9 cellular contexts compared by ENCODE assay signal in the genomic region with DNA sequence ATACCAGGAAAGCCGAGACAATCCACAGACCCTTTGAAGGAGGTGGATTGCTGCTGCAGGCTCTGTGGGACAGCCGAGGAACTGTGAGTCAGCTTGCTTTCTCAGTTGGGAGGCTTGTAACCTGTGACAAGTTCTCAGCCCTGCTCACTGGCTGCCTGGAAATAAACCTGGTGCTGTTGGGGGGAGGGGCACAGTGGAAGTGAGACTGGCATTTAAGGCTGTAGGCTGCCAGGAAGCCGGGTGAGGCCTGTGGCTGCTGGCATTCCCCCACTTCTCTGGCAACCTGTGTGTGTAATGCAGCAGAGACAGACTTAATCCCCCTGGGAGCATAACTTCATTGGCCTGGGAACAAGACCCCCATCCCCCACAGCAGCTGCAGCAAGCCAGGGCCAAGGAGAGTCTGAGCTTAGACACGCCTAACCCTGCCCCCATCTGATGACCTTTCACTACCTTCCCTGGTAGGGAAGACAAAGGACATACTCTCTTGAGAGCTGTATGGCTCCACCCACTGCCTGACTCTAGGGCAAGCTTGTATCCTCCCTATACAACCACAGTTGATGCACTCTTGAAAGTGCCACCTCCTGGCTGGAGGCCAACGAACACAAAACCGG.
DNase-seq lines count a peak whose midpoint lies in the region; ATAC-seq and TF ChIP-seq lines count a peak whose summit lies in the region.
"Had no signal": no experiment of that assay in that cellular context is flagged by ENCODE, and none has a peak within 500 bp of the region (broad histone marks: within the 10 kb centered on the region; RNA-seq: fewer than 3 reads in every experiment).

No MANE protein-coding gene starts in this region.

- H3K4me3 ChIP-seq in PC-9 (no peak overlapping the region), tibial artery (no peak overlapping the region)

- ATAC-seq in GM18873 (IDR thresholded peaks at IDR 0.05; ENCODE audit: low FRiP score, unreplicated experiment) (peak; percentile 92), HG02763 (IDR thresholded peaks at IDR 0.05; ENCODE audit: unreplicated experiment) (peak; percentile 60), memory B cell (ENCODE audit: low read depth) (peak; percentile 68)

- H3K27ac ChIP-seq in PC-9 (no peak overlapping the region), tibial artery (no peak overlapping the region)

- intact Hi-C loops in PC-9 (cut with micrococcal nuclease; ENCODE audit: unreplicated experiment) (no loop called here), tibial artery (cut with DNase I; ENCODE audit: low total_unique reads) (no loop called here)
- intact Hi-C loops in activated T-helper 2 cell treated with anti-CD3 and anti-CD28 coated beads, Interferon-gamma antibody, Interleukin-2, Interleukin-4, amounts not matched to agents 10 μg/mL and 5 μg/mL and 100 μg/mL, durations not matched to agents 14 hours and 24 hours and 36 hours (cut with micrococcal nuclease), result no loop called here

- H3K27me3 Mint-ChIP-seq in memory B cell (no peaks in the 10 kb centered on the region), nephron progenitor cell (ENCODE audit: low read depth, poor library complexity) (peaks cover 6% of the 10 kb centered on the region)
- peaks cover 2% of the 10 kb centered on the region for H3K27me3 Mint-ChIP-seq in activated T-helper 2 cell treated with anti-CD3 and anti-CD28 coated beads, Interferon-gamma antibody, Interleukin-2, Interleukin-4, amounts not matched to agents 10 μg/mL and 5 μg/mL and 100 μg/mL, durations not matched to agents 14 hours and 24 hours and 36 hours (ENCODE audit: low read depth)

- TF ChIP-seq CTCF in PC-9 (conservative IDR thresholded peaks at IDR 0.05) (no peak), nephron progenitor cell (IDR thresholded peaks at IDR 0.05) (no peak), tibial artery (IDR thresholded peaks at IDR 0.05) (no peak)

- H3K27ac Mint-ChIP-seq in memory B cell (no peak overlapping the region), nephron progenitor cell (no peak overlapping the region)
- H3K27ac Mint-ChIP-seq in activated T-helper 2 cell treated with anti-CD3 and anti-CD28 coated beads, Interferon-gamma antibody, Interleukin-2, Interleukin-4, amounts not matched to agents 10 μg/mL and 5 μg/mL and 100 μg/mL, durations not matched to agents 14 hours and 24 hours and 36 hours, result no peak overlapping the region
- H3K27ac Mint-ChIP-seq: natural killer cell treated with Interleukin-12 subunit alpha and Interleukin-12 subunit beta and Interleukin-15 and Interleukin-18, amount 100 ng/mL, for 72 hours had no signal

- H3K36me3 Mint-ChIP-seq in memory B cell (peaks cover 25% of the 10 kb centered on the region), nephron progenitor cell (ENCODE audit: low read depth) (peaks cover 42% of the 10 kb centered on the region)
- H3K36me3 Mint-ChIP-seq in activated T-helper 2 cell treated with anti-CD3 and anti-CD28 coated beads, Interferon-gamma antibody, Interleukin-2, Interleukin-4, amounts not matched to agents 10 μg/mL and 5 μg/mL and 100 μg/mL, durations not matched to agents 14 hours and 24 hours and 36 hours (ENCODE audit: low read depth), result no peaks in the 10 kb centered on the region

- H4K20me1 ChIP-seq in PC-9 (ENCODE audit: insufficient read depth), result no peaks in the 10 kb centered on the region

- peaks cover 13% of the 10 kb centered on the region for H3K9me3 Mint-ChIP-seq in memory B cell
- peaks cover 67% of the 10 kb centered on the region for H3K9me3 Mint-ChIP-seq in nephron progenitor cell
- peaks cover 10% of the 10 kb centered on the region for H3K9me3 Mint-ChIP-seq in activated T-helper 2 cell treated with anti-CD3 and anti-CD28 coated beads, Interferon-gamma antibody, Interleukin-2, Interleukin-4, amounts not matched to agents 10 μg/mL and 5 μg/mL and 100 μg/mL, durations not matched to agents 14 hours and 24 hours and 36 hours

- DNase-seq in PC-9 (no peak), memory B cell (ENCODE audit: low spot score in 2 of 2) (no peak), nephron progenitor cell (no peak), tibial artery (no peak)
- DNase-seq in activated CD4-positive, CD25-positive, alpha-beta regulatory T cell (lab: John Stamatoyannopoulos, UW), result no peak
- no peak for DNase-seq in activated T-helper 2 cell treated with anti-CD3 and anti-CD28 coated beads, Interferon-gamma antibody, Interleukin-2, Interleukin-4, amounts not matched to agents 10 μg/mL and 5 μg/mL and 100 μg/mL, durations not matched to agents 14 hours and 24 hours and 36 hours (ENCODE audit: low spot score)

- no TSS peak for BruUV-seq in PC-9 (replicated peaks; lab: Mats Ljungman, UMichigan)

- H3K9me2 ChIP-seq in PC-9 (ENCODE audit: insufficient read depth), result no peaks in the 10 kb centered on the region

- H3K27me3 ChIP-seq in PC-9 (ENCODE audit: insufficient read depth, low read depth) (no peaks in the 10 kb centered on the region), tibial artery (no peaks in the 10 kb centered on the region)

- H3K36me3 ChIP-seq in PC-9 (ENCODE audit: low read depth) (no peaks in the 10 kb centered on the region), tibial artery (peaks cover 13 to 31% (median 28%) of the 10 kb centered on the region in 3 donors)

- H3K4me1 ChIP-seq in PC-9 (replicated peaks; ENCODE audit: insufficient read depth) (no peaks in the 10 kb centered on the region), tibial artery (no peaks in the 10 kb centered on the region)

- H3K4me3 Mint-ChIP-seq in memory B cell, result no peak overlapping the region
- H3K4me3 Mint-ChIP-seq in nephron progenitor cell, result no peak overlapping the region
- H3K4me3 Mint-ChIP-seq in activated T-helper 2 cell treated with anti-CD3 and anti-CD28 coated beads, Interferon-gamma antibody, Interleukin-2, Interleukin-4, amounts not matched to agents 10 μg/mL and 5 μg/mL and 100 μg/mL, durations not matched to agents 14 hours and 24 hours and 36 hours (ENCODE audit: low read depth), result no peak overlapping the region
- H3K4me3 Mint-ChIP-seq: natural killer cell treated with Interleukin-12 subunit alpha and Interleukin-12 subunit beta and Interleukin-15 and Interleukin-18, amount 100 ng/mL, for 72 hours had no signal

- H3F3A ChIP-seq in PC-9 (ENCODE audit: insufficient read depth, low read depth), result no peaks in the 10 kb centered on the region

- H3K79me2 ChIP-seq in PC-9 (ENCODE audit: low read depth), result no peaks in the 10 kb centered on the region

- POLR2A ChIA-PET in PC-9 (lab: Charles Lee; ENCODE audit: unreplicated experiment), result no interaction called here

- 0 out of 2 replicates have a peak, but pooled peaks cover 6% of the 10 kb centered on the region for H3K9me3 ChIP-seq in PC-9 (ENCODE audit: insufficient read depth, low read depth)
- peaks cover 0 to 38% (median 10%) of the 10 kb centered on the region in 3 donors for H3K9me3 ChIP-seq in tibial artery

- CTCF ChIA-PET in PC-9 (lab: Charles Lee), result no interaction called here

- no peak overlapping the region for H2AFZ ChIP-seq in PC-9

- 0 out of 2 replicates have a peak overlapping the region, but pooled peaks have one; percentile 25 for H3K4me2 ChIP-seq in PC-9

- H3K4me1 Mint-ChIP-seq in memory B cell (no peaks in the 10 kb centered on the region), nephron progenitor cell (peaks cover 3% of the 10 kb centered on the region)
- H3K4me1 Mint-ChIP-seq in activated T-helper 2 cell treated with anti-CD3 and anti-CD28 coated beads, Interferon-gamma antibody, Interleukin-2, Interleukin-4, amounts not matched to agents 10 μg/mL and 5 μg/mL and 100 μg/mL, durations not matched to agents 14 hours and 24 hours and 36 hours (ENCODE audit: low read depth), result no peaks in the 10 kb centered on the region
